16 cellular contexts compared by ENCODE assay signal in the genomic region with DNA sequence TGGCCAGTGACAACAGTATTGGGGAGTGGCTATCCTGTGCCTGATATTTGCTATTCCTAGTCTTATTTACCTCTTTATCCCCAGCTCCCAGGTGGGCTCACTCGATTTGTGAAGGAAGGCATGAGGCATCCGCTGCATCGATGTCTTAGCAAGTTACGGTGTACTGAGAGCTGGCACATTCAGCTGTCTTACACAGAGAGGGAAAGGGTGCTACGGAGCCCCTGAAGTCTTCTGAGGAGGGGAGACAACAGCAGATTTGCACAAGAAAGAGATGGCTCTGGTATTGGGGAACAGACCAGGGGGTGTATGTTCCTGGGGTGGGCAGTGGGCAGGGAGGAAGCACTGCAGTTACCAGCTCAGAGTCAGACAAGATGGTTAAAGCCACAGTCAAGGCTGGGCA.
DNase-seq lines count a peak whose midpoint lies in the region; ATAC-seq and TF ChIP-seq lines count a peak whose summit lies in the region.
"Had no signal": no experiment of that assay in that cellular context is flagged by ENCODE, and none has a peak within 500 bp of the region (broad histone marks: within the 10 kb centered on the region; RNA-seq: fewer than 3 reads in every experiment).

No MANE protein-coding gene starts in this region.

- no peaks in the 10 kb centered on the region for H3K9me2 ChIP-seq in GM23338 (ENCODE audit: insufficient read depth)

- H3K36me3 Mint-ChIP-seq in GM23338 (ENCODE audit: low read depth) (no peaks in the 10 kb centered on the region), type B pancreatic cell (no peaks in the 10 kb centered on the region)
- H3K36me3 Mint-ChIP-seq in activated CD4-positive, alpha-beta T cell treated with anti-CD3 and anti-CD28 coated beads, Interleukin-2, amount 10 ng/mL, durations not matched to agents 7 days and 5 days (ENCODE audit: low read depth), result no peaks in the 10 kb centered on the region
- H3K36me3 Mint-ChIP-seq: CD8-positive, alpha-beta memory T cell had no signal

- CTCF ChIA-PET in activated CD4-positive, alpha-beta T cell treated with anti-CD3 and anti-CD28 coated beads, Interleukin-2, amount 10 ng/mL, durations not matched to agents 7 days and 5 days (lab: Charles Lee), result interaction anchor here (1.3 kb wide), 1 partner anchor 12 kb away, joined by 3 read pairs; no protein-coding TSS in a partner anchor

- H3K79me2 ChIP-seq in GM23338 (replicated peaks; ENCODE audit: insufficient read depth), result no peaks in the 10 kb centered on the region

- no peak overlapping the region for H3K27ac ChIP-seq in GM23338 (ENCODE audit: low read depth)
- H3K27ac ChIP-seq: BLaER1, GM23248 had no signal

- H3K4me1 Mint-ChIP-seq in GM23338 (peaks cover 7% of the 10 kb centered on the region), type B pancreatic cell (ENCODE audit: unreplicated experiment) (no peaks in the 10 kb centered on the region)
- H3K4me1 Mint-ChIP-seq in activated CD4-positive, alpha-beta T cell treated with anti-CD3 and anti-CD28 coated beads, Interleukin-2, amount 10 ng/mL, durations not matched to agents 7 days and 5 days, result no peaks in the 10 kb centered on the region
- H3K4me1 Mint-ChIP-seq: CD8-positive, alpha-beta memory T cell had no signal

- H3K4me1 ChIP-seq in GM23338 (ENCODE audit: insufficient read depth), result no peaks in the 10 kb centered on the region
- H3K4me1 ChIP-seq: HAP-1 had no signal

- TF ChIP-seq CTCF in GM23338 (conservative IDR thresholded peaks at IDR 0.05; ENCODE audit: low read depth in 2 of 2) (no peak), type B pancreatic cell (conservative IDR thresholded peaks at IDR 0.05) (no peak)

- H3K4me3 Mint-ChIP-seq in GM23338, result no peak overlapping the region
- H3K4me3 Mint-ChIP-seq in type B pancreatic cell, result no peak overlapping the region
- no peak overlapping the region for H3K4me3 Mint-ChIP-seq in activated CD4-positive, alpha-beta T cell treated with anti-CD3 and anti-CD28 coated beads, Interleukin-2, amount 10 ng/mL, durations not matched to agents 7 days and 5 days
- H3K4me3 Mint-ChIP-seq: CD8-positive, alpha-beta memory T cell had no signal

- POLR2A ChIA-PET in activated CD4-positive, alpha-beta T cell treated with anti-CD3 and anti-CD28 coated beads, Interleukin-2, amount 10 ng/mL, durations not matched to agents 7 days and 5 days (lab: Charles Lee), result no interaction called here

- no peak for ATAC-seq in GM23338
- ATAC-seq: HepG2 had no signal

- DNase-seq in GM23338 (ENCODE audit: low spot score) (no peak), ecto neural progenitor cell (ENCODE audit: low spot score) (peak; percentile 14), mesenteric fat pad (ENCODE audit: low spot score) (peak; percentile 69), type B pancreatic cell (ENCODE audit: extremely low spot score, unreplicated experiment) (peak; percentile 24), anterior cingulate cortex (lab: John Stamatoyannopoulos, UW) (no peak), COR-L47 (lab: John Stamatoyannopoulos, UW) (no peak)
- DNase-seq in activated CD4-positive, alpha-beta T cell treated with anti-CD3 and anti-CD28 coated beads, Interleukin-2, amount 10 ng/mL, durations not matched to agents 7 days and 5 days, result no peak
- DNase-seq: 8988T; AML-193; CD8-positive, alpha-beta memory T cell; DMS53; GF-D8 had no signal

- H3F3A ChIP-seq in GM23338 (replicated peaks; ENCODE audit: low read depth), result no peaks in the 10 kb centered on the region

- peak overlapping the region; percentile 59; the same call in 1 of the 2 replicates for H2AFZ ChIP-seq in GM23338
- H2AFZ ChIP-seq: GM23248 had no signal

- H3K27me3 Mint-ChIP-seq in GM23338 (ENCODE audit: insufficient read depth, low read depth, poor library complexity) (peaks cover 9% of the 10 kb centered on the region), type B pancreatic cell (peaks cover 9% of the 10 kb centered on the region)
- H3K27me3 Mint-ChIP-seq in activated CD4-positive, alpha-beta T cell treated with anti-CD3 and anti-CD28 coated beads, Interleukin-2, amount 10 ng/mL, durations not matched to agents 7 days and 5 days, result peaks cover 2% of the 10 kb centered on the region

- no peak overlapping the region for H3K4me3 ChIP-seq in GM23338
- H3K4me3 ChIP-seq: BLaER1, GM23248, HAP-1 had no signal

- H3K36me3 ChIP-seq in GM23338 (ENCODE audit: insufficient read depth), result no peaks in the 10 kb centered on the region
- H3K36me3 ChIP-seq: BLaER1, HAP-1 had no signal

- H4K20me1 ChIP-seq in GM23338 (replicated peaks; ENCODE audit: insufficient read depth), result no peaks in the 10 kb centered on the region
- H4K20me1 ChIP-seq: BLaER1 had no signal

- H3K9me3 Mint-ChIP-seq in GM23338 (no peaks in the 10 kb centered on the region; the same call in 2 of the 3 replicates), type B pancreatic cell (no peaks in the 10 kb centered on the region)
- no peaks in the 10 kb centered on the region for H3K9me3 Mint-ChIP-seq in activated CD4-positive, alpha-beta T cell treated with anti-CD3 and anti-CD28 coated beads, Interleukin-2, amount 10 ng/mL, durations not matched to agents 7 days and 5 days

- H3K27me3 ChIP-seq in GM23338 (ENCODE audit: insufficient read depth), result no peaks in the 10 kb centered on the region
- H3K27me3 ChIP-seq: BLaER1 had no signal

- no peak overlapping the region for H3K4me2 ChIP-seq in GM23338
- H3K4me2 ChIP-seq: BLaER1 had no signal

- no peak overlapping the region for H3K27ac Mint-ChIP-seq in GM23338
- no peak overlapping the region for H3K27ac Mint-ChIP-seq in type B pancreatic cell
- H3K27ac Mint-ChIP-seq in activated CD4-positive, alpha-beta T cell treated with anti-CD3 and anti-CD28 coated beads, Interleukin-2, amount 10 ng/mL, durations not matched to agents 7 days and 5 days, result no peak overlapping the region
- H3K27ac Mint-ChIP-seq: CD8-positive, alpha-beta memory T cell had no signal

TF ChIP-seq in GM23338, 12 proteins besides CTCF, POLR2A, EP300 and RAD21 (continues in another document):
- TF ChIP-seq STAT1 (IDR thresholded peaks at IDR 0.05; ENCODE audit: unreplicated experiment) (no peak), NANOG (IDR thresholded peaks at IDR 0.05; ENCODE audit: borderline replicate concordance) (no peak), ZNF331 (CRISPR knock-in tag; IDR thresholded peaks at IDR 0.05; ENCODE audit: low read depth) (no peak), POLR2AphosphoS5 (IDR thresholded peaks at IDR 0.05; ENCODE audit: low read depth) (no peak)
- TF ChIP-seq, protein P1, sequence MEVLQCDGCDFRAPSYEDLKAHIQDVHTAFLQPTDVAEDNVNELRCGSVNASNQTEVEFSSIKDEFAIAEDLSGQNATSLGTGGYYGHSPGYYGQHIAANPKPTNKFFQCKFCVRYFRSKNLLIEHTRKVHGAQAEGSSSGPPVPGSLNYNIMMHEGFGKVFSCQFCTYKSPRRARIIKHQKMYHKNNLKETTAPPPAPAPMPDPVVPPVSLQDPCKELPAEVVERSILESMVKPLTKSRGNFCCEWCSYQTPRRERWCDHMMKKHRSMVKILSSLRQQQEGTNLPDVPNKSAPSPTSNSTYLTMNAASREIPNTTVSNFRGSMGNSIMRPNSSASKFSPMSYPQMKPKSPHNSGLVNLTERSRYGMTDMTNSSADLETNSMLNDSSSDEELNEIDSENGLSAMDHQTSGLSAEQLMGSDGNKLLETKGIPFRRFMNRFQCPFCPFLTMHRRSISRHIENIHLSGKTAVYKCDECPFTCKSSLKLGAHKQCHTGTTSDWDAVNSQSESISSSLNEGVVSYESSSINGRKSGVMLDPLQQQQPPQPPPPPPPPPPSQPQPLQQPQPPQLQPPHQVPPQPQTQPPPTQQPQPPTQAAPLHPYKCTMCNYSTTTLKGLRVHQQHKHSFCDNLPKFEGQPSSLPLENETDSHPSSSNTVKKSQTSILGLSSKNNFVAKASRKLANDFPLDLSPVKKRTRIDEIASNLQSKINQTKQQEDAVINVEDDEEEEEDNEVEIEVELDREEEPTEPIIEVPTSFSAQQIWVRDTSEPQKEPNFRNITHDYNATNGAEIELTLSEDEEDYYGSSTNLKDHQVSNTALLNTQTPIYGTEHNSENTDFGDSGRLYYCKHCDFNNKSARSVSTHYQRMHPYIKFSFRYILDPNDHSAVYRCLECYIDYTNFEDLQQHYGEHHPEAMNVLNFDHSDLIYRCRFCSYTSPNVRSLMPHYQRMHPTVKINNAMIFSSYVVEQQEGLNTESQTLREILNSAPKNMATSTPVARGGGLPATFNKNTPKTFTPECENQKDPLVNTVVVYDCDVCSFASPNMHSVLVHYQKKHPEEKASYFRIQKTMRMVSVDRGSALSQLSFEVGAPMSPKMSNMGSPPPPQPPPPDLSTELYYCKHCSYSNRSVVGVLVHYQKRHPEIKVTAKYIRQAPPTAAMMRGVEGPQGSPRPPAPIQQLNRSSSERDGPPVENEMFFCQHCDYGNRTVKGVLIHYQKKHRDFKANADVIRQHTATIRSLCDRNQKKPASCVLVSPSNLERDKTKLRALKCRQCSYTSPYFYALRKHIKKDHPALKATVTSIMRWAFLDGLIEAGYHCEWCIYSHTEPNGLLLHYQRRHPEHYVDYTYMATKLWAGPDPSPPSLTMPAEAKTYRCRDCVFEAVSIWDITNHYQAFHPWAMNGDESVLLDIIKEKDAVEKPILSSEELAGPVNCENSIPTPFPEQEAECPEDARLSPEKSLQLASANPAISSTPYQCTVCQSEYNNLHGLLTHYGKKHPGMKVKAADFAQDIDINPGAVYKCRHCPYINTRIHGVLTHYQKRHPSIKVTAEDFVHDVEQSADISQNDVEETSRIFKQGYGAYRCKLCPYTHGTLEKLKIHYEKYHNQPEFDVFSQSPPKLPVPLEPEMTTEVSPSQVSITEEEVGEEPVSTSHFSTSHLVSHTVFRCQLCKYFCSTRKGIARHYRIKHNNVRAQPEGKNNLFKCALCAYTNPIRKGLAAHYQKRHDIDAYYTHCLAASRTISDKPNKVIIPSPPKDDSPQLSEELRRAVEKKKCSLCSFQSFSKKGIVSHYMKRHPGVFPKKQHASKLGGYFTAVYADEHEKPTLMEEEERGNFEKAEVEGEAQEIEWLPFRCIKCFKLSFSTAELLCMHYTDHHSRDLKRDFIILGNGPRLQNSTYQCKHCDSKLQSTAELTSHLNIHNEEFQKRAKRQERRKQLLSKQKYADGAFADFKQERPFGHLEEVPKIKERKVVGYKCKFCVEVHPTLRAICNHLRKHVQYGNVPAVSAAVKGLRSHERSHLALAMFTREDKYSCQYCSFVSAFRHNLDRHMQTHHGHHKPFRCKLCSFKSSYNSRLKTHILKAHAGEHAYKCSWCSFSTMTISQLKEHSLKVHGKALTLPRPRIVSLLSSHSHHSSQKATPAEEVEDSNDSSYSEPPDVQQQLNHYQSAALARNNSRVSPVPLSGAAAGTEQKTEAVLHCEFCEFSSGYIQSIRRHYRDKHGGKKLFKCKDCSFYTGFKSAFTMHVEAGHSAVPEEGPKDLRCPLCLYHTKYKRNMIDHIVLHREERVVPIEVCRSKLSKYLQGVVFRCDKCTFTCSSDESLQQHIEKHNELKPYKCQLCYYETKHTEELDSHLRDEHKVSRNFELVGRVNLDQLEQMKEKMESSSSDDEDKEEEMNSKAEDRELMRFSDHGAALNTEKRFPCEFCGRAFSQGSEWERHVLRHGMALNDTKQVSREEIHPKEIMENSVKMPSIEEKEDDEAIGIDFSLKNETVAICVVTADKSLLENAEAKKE (CRISPR knock-in tag; IDR thresholded peaks at IDR 0.05), result no peak

Comparison
In these comparisons a context has a peak if more than half of its experiments do, and no peak if none do; other contexts are left out.
1. DNase-seq: peak in ecto neural progenitor cell (single experiment), mesenteric fat pad (single experiment) and type B pancreatic cell (single experiment); none in GM23338 (single experiment), activated CD4-positive, alpha-beta T cell treated with anti-CD3 and anti-CD28 coated beads, Interleukin-2, amount 10 ng/mL, durations not matched to agents 7 days and 5 days (single experiment), anterior cingulate cortex (0 of 58) and COR-L47 (single experiment).